In the genomic region with DNA sequence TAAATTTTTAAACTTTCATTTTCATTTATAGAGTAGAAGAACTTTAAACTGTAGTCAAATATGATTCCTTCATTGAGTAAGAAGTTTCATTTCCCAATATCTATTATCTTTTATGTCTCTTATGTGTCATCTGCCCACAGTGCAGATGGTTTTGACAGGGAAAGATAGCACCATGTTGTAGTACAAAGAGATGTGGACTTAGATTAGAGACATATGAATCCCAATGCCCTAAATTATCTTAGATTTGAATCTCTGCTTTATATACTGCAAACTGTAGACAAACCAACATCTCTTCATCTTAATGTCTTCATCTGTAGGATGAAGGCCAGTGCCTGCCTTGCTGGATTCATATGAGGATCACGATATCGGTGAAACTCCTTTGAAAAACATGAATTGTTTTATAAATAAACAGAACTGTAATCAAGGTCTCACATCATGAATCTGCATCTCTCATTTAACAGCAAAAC, we compare ENCODE assay signal across 10 cellular contexts.
DNase-seq lines count a peak whose midpoint lies in the region; ATAC-seq and TF ChIP-seq lines count a peak whose summit lies in the region.
"Had no signal": no experiment of that assay in that cellular context is flagged by ENCODE, and none has a peak within 500 bp of the region (broad histone marks: within the 10 kb centered on the region; RNA-seq: fewer than 3 reads in every experiment).

No MANE protein-coding gene starts in this region.

- H2AFZ ChIP-seq in hepatocyte = no peak overlapping the region
- H2AFZ ChIP-seq: parathyroid adenoma had no signal

- no peaks in the 10 kb centered on the region for H3K9me2 ChIP-seq in hepatocyte (replicated peaks; ENCODE audit: insufficient read depth)

- WGBS in hepatocyte (ENCODE audit: low lambda C conversion rate, missing lambda C conversion rate) = 86% methylated on average over 2 of the region's 2 CpGs

- DNase-seq in stimulated activated CD4-positive, alpha-beta T cell treated with anti-CD3 and anti-CD28 coated beads, Interleukin-15, amount 100 ng/mL, for 24 hours = peak; percentile 16
- DNase-seq in stimulated activated CD4-positive, alpha-beta T cell treated with anti-CD3 and anti-CD28 coated beads, Interleukin-4, amount 100 ng/mL, for 24 hours = no peak
- DNase-seq in LHCN-M2 (ENCODE audit: low read depth) (peak; percentile 3), KBM-7 (no peak), SKM-1 treated with dmso at 0.1 percent for 144 hours (lab: John Stamatoyannopoulos, UW; ENCODE audit: unreplicated experiment) (no peak), hepatocyte (ENCODE audit: low spot score) (no peak), NCI-H82 (lab: John Stamatoyannopoulos, UW) (no peak)

- H3K4me3 ChIP-seq in hepatocyte = no peak overlapping the region
- H3K4me3 ChIP-seq: SK-N-MC had no signal

- H3K27ac ChIP-seq in hepatocyte = no peak overlapping the region
- H3K27ac ChIP-seq: parathyroid adenoma, SK-N-MC had no signal

- no peaks in the 10 kb centered on the region for H3K27me3 ChIP-seq in hepatocyte

- H3K4me1 ChIP-seq in hepatocyte (ENCODE audit: insufficient read depth) = no peaks in the 10 kb centered on the region

- no peaks in the 10 kb centered on the region for H3K9me3 ChIP-seq in hepatocyte (ENCODE audit: low read depth)

- TF ChIP-seq CTCF in hepatocyte (IDR thresholded peaks at IDR 0.05; ENCODE audit: poor library complexity) = no peak

- in situ Hi-C loops in KBM-7 (cut with MboI; ENCODE audit: low pct_unique_long_range_greater_than_20kb, low sequenced_read_pairs) = no loop called here

- no peaks in the 10 kb centered on the region for H4K20me1 ChIP-seq in hepatocyte (ENCODE audit: insufficient read depth, poor library complexity, severe bottlenecking)

- peak; percentile 84 for ATAC-seq in HG02763 (IDR thresholded peaks at IDR 0.05; ENCODE audit: unreplicated experiment)

- no peaks in the 10 kb centered on the region for H3K79me2 ChIP-seq in hepatocyte
- H3K79me2 ChIP-seq: parathyroid adenoma had no signal

- no peak overlapping the region for H3K4me2 ChIP-seq in hepatocyte

- H3K36me3 ChIP-seq in hepatocyte (replicated peaks; ENCODE audit: insufficient read depth, low read depth) = no peaks in the 10 kb centered on the region

Comparison
In these comparisons a context has a peak if more than half of its experiments do, and no peak if none do; other contexts are left out.
1. DNase-seq: peak in stimulated activated CD4-positive, alpha-beta T cell treated with anti-CD3 and anti-CD28 coated beads, Interleukin-15, amount 100 ng/mL, for 24 hours (single experiment) and LHCN-M2 (single experiment); none in stimulated activated CD4-positive, alpha-beta T cell treated with anti-CD3 and anti-CD28 coated beads, Interleukin-4, amount 100 ng/mL, for 24 hours (single experiment), KBM-7 (single experiment), SKM-1 treated with dmso at 0.1 percent for 144 hours (single experiment), hepatocyte (single experiment) and NCI-H82 (single experiment).